8 cellular contexts compared by ENCODE assay signal in genomic region chr18:75161629-75162028, GRCh38. TPM values are rescaled to one million over a fixed set of nuclear protein-coding genes. Genes with fewer than 3 reads are reported as not detected.
DNase-seq lines count a peak whose midpoint lies in the region; ATAC-seq, FAIRE-seq and TF ChIP-seq lines count a peak whose summit lies in the region.

No MANE protein-coding gene starts in this region.

- no peak for FAIRE-seq in frontal cortex (lab: Jason Lieb, UNC)

- H3K27ac ChIP-seq in left ventricle myocardium inferior (replicated peaks) (peak overlapping the region; percentile 54), stomach smooth muscle (ENCODE audit: low read length) (peak overlapping the region; percentile 46)

- POLR2A ChIA-PET in BJ (lab: Charles Lee) = no interaction called here
- POLR2A ChIA-PET in activated CD4-positive, alpha-beta memory T cell treated with anti-CD3 and anti-CD28 coated beads for 36 hours (lab: Charles Lee) = no interaction called here

- H3K27ac Mint-ChIP-seq in activated CD4-positive, alpha-beta memory T cell treated with anti-CD3 and anti-CD28 coated beads for 36 hours = no peak overlapping the region

- TF ChIP-seq CTCF in BJ (IDR thresholded peaks at IDR 0.05; ENCODE audit: insufficient read depth, low read depth, low read length) (no peak), left ventricle myocardium inferior (IDR thresholded peaks at IDR 0.05; ENCODE audit: borderline replicate concordance) (peak; percentile 26)

- no peaks in the 10 kb centered on the region for H3K36me3 ChIP-seq in BJ (ENCODE audit: control insufficient read depth, insufficient read depth, low read length)
- no peaks in the 10 kb centered on the region for H3K36me3 ChIP-seq in left ventricle myocardium inferior
- no peaks in the 10 kb centered on the region for H3K36me3 ChIP-seq in stomach smooth muscle (ENCODE audit: control insufficient read depth in 2 of 2, insufficient read depth in 2 of 2, low read length in 2 of 2)

- ATAC-seq in GM19043 (IDR thresholded peaks at IDR 0.05; ENCODE audit: low read depth, unreplicated experiment) (peak; percentile 48), HG03432 (IDR thresholded peaks at IDR 0.05; ENCODE audit: unreplicated experiment) (no peak)

- no peak for DNase-seq in BJ (ENCODE audit: low read depth)
- peak; percentile 37 for DNase-seq in NCI-H1436 treated with DMSO at 0.1 percent for 48 hours (lab: John Stamatoyannopoulos, UW)
- DNase-seq in activated CD4-positive, alpha-beta memory T cell treated with anti-CD3 and anti-CD28 coated beads for 36 hours = peak; percentile 17
- peak; percentile 28 for DNase-seq in left ventricle myocardium inferior
- no peak for DNase-seq in frontal cortex (ENCODE audit: low spot score in 2 of 2)

- peaks cover 6% of the 10 kb centered on the region for H3K9me3 ChIP-seq in left ventricle myocardium inferior (replicated peaks)
- no peaks in the 10 kb centered on the region for H3K9me3 ChIP-seq in stomach smooth muscle (ENCODE audit: control insufficient read depth in 2 of 2, low read length in 2 of 2)

- no peaks in the 10 kb centered on the region for H3K36me3 Mint-ChIP-seq in activated CD4-positive, alpha-beta memory T cell treated with anti-CD3 and anti-CD28 coated beads for 36 hours

- H3K27me3 ChIP-seq in BJ (ENCODE audit: control insufficient read depth, insufficient read depth, low read length) (peaks cover 7% of the 10 kb centered on the region), left ventricle myocardium inferior (ENCODE audit: low read depth) (no peaks in the 10 kb centered on the region), stomach smooth muscle (ENCODE audit: control insufficient read depth in 1 of 2, insufficient read depth in 2 of 2, low read length in 2 of 2) (no peaks in the 10 kb centered on the region)

- intact Hi-C loops in activated CD4-positive, alpha-beta memory T cell treated with anti-CD3 and anti-CD28 coated beads for 36 hours (cut with micrococcal nuclease) = no loop called here
- intact Hi-C loops in left ventricle myocardium inferior (cut with micrococcal nuclease) = no loop called here

- no peaks in the 10 kb centered on the region for H3K27me3 Mint-ChIP-seq in activated CD4-positive, alpha-beta memory T cell treated with anti-CD3 and anti-CD28 coated beads for 36 hours

- H3K4me1 ChIP-seq in left ventricle myocardium inferior = peaks cover 21% of the 10 kb centered on the region
- H3K4me1 ChIP-seq in stomach smooth muscle (ENCODE audit: control insufficient read depth, insufficient read depth, low read length) = peaks cover 25% of the 10 kb centered on the region

- CTCF ChIA-PET in BJ (lab: Yijun Ruan, JAX) = interaction anchor here (0.6 kb wide), 1 partner anchor 136 kb away, joined by 3 read pairs; no protein-coding TSS in a partner anchor
- CTCF ChIA-PET in activated CD4-positive, alpha-beta memory T cell treated with anti-CD3 and anti-CD28 coated beads for 36 hours (lab: Charles Lee) = no interaction called here

- H3K4me3 ChIP-seq in BJ (ENCODE audit: low read depth, low read length) (peak overlapping the region; percentile 3; the same call in 1 of the 2 replicates), left ventricle myocardium inferior (peak overlapping the region; percentile 62), stomach smooth muscle (ENCODE audit: low read length in 2 of 2) (peak overlapping the region; percentile 24 to 81)

- H3K9ac ChIP-seq in stomach smooth muscle (ENCODE audit: low read length in 2 of 2) = peak overlapping the region in 1 of 2 donors; percentile 66

- H3K9me3 Mint-ChIP-seq in activated CD4-positive, alpha-beta memory T cell treated with anti-CD3 and anti-CD28 coated beads for 36 hours = no peaks in the 10 kb centered on the region

- peaks cover 11% of the 10 kb centered on the region for H3K4me1 Mint-ChIP-seq in activated CD4-positive, alpha-beta memory T cell treated with anti-CD3 and anti-CD28 coated beads for 36 hours (ENCODE audit: low read depth)

- peak overlapping the region; percentile 69 for H3K4me3 Mint-ChIP-seq in activated CD4-positive, alpha-beta memory T cell treated with anti-CD3 and anti-CD28 coated beads for 36 hours

RNA-seq across cellular contexts. Expression of gene PTGR3, which starts 47.3 kb away (rescaled TPM):
- 63.0 and 70.3 TPM in 2 replicates for polyA plus RNA-seq in BJ (2011; rRNA removed)
- polyA minus RNA-seq in BJ (2011; rRNA and poly(A)+ RNA removed) = 58.4 and 99.1 TPM in 2 replicates
- 10 to 100 TPM; 29.6 to 30.2 TPM for total RNA-seq in activated CD4-positive, alpha-beta memory T cell treated with anti-CD3 and anti-CD28 coated beads for 36 hours
- total RNA-seq in left ventricle myocardium inferior (77.3 TPM), frontal cortex (16.7 TPM)

RNA-seq across cellular contexts. Expression of gene TSHZ1, which starts 49.0 kb away (rescaled TPM):
- 19.3 and 23.9 TPM in 2 replicates for polyA plus RNA-seq in BJ (2011; rRNA removed)
- 29.9 and 37.0 TPM in 2 replicates for polyA minus RNA-seq in BJ (2011; rRNA and poly(A)+ RNA removed)
- total RNA-seq in activated CD4-positive, alpha-beta memory T cell treated with anti-CD3 and anti-CD28 coated beads for 36 hours = 10 to 100 TPM; 12.7 to 13.9 TPM
- total RNA-seq in left ventricle myocardium inferior (24.6 TPM), frontal cortex (7.3 TPM)

Comparison
In these comparisons a context has a peak if more than half of its experiments do, and no peak if none do; other contexts are left out.
1. DNase-seq: peak in NCI-H1436 treated with DMSO at 0.1 percent for 48 hours (single experiment), activated CD4-positive, alpha-beta memory T cell treated with anti-CD3 and anti-CD28 coated beads for 36 hours (single experiment) and left ventricle myocardium inferior (single experiment); none in BJ (single experiment) and frontal cortex (0 of 2).
2. H3K4me3 ChIP-seq: peak in every context shown above with its lines; median percentile 62 in left ventricle myocardium inferior; 52 in stomach smooth muscle; 3 in BJ.